ENCODE assay signal across 21 cellular contexts in the genomic region with DNA sequence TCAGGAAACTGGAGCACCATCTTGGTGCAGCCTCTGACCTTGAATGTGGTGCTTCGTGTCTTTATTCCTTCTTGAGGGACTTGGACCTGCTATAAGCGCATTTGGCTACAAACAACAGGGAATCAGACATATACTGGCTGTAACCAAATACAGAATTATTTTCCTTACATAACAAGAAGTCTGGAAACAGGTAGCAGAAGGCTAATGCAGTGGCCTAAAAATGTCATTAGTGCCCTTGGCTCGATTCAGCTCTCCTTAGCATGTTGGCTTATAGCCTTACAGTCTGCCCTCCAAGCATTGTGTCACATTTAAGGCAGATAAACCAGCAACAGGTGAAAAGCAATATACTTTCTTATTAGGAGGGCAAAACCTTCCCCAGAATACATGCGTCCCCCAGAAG.
"Had no signal": no experiment of that assay in that cellular context is flagged by ENCODE, and none has a peak within 500 bp of the region (broad histone marks: within the 10 kb centered on the region; RNA-seq: fewer than 3 reads in every experiment).

No MANE protein-coding gene starts in this region.

- H3K9me3 ChIP-seq: colonic mucosa, esophagus squamous epithelium, gastrocnemius medialis, heart right ventricle, left lung, lower lobe of right lung had no signal

- H3K4me1 ChIP-seq: colonic mucosa, esophagus squamous epithelium, gastrocnemius medialis, heart right ventricle, left lung, lower lobe of right lung had no signal

- H3K36me3 ChIP-seq: colonic mucosa, esophagus squamous epithelium, gastrocnemius medialis, heart right ventricle, left lung, lower lobe of right lung had no signal

- H3K27ac ChIP-seq: colonic mucosa, epithelial cell of prostate, esophagus squamous epithelium, gastrocnemius medialis, heart right ventricle, left lung, lower lobe of right lung had no signal

- H3K4me3 ChIP-seq: colonic mucosa, esophagus squamous epithelium, gastrocnemius medialis, heart right ventricle, left lung, lower lobe of right lung had no signal

- DNase-seq: colonic mucosa; cortex of kidney; effector CD8-positive, alpha-beta T cell; effector memory CD8-positive, alpha-beta T cell; endodermal cell; erythroblast; esophagus squamous epithelium; foreskin fibroblast; foreskin melanocyte; gastrocnemius medialis; glutamatergic neuron; head of caudate nucleus; heart right ventricle; hippocampal formation; left cardiac atrium; left ventricle myocardium superior; lower lobe of right lung; mesenchymal stem cell; naive thymus-derived CD4-positive, alpha-beta T cell had no signal
